8 cellular contexts compared by ENCODE assay signal in genomic region chr22:39502789-39503464, GRCh38. TPM values are rescaled to one million over a fixed set of nuclear protein-coding genes. Genes with fewer than 3 reads are reported as not detected.
DNase-seq lines count a peak whose midpoint lies in the region; ATAC-seq and TF ChIP-seq lines count a peak whose summit lies in the region.

No MANE protein-coding gene starts in this region.

- peak overlapping the region; percentile 38; the same call in 1 of the 2 replicates for H4K91ac ChIP-seq in IMR-90 (ENCODE audit: insufficient read depth, low read depth, low read length)

- H3K4me2 ChIP-seq in BLaER1: peak overlapping the region; percentile 99
- H3K4me2 ChIP-seq in IMR-90 (ENCODE audit: low read depth, low read length): peak overlapping the region; percentile 94
- H3K4me2 ChIP-seq in mesendoderm (ENCODE audit: low read length): peak overlapping the region; percentile 85

- peaks cover 6% of the 10 kb centered on the region for H3K9me1 ChIP-seq in IMR-90 (ENCODE audit: insufficient read depth, low read length)

- H2BK5ac ChIP-seq in IMR-90 (ENCODE audit: low read depth, low read length, poor library complexity, severe bottlenecking): peak overlapping the region; percentile 11
- no peak overlapping the region for H2BK5ac ChIP-seq in mesendoderm (ENCODE audit: low read length)

- peak; percentile 7; the same call in 1 of the 2 replicates for TF ChIP-seq POLR2A in IMR-90 (IDR thresholded peaks at IDR 0.05; ENCODE audit: low read depth, low read length)

- DNase-seq in IMR-90 (peak; percentile 41), brain microvascular endothelial cell (no peak), mesendoderm (no peak), hepatic stellate cell (ENCODE audit: low spot score) (no peak), amygdala (lab: John Stamatoyannopoulos, UW) (no peak)

- peak overlapping the region; percentile 48; the same call in 1 of the 2 replicates for H3K56ac ChIP-seq in IMR-90 (ENCODE audit: extremely low read depth, insufficient read depth, low read length)
- H3K56ac ChIP-seq in mesendoderm (ENCODE audit: low read length): peak overlapping the region; percentile 95

- no TSS peak for BruUV-seq in IMR-90 (replicated peaks; lab: Mats Ljungman, UMichigan)

- H3K27ac ChIP-seq in BLaER1: peak overlapping the region; percentile 84
- peak overlapping the region; percentile 22 for H3K27ac ChIP-seq in IMR-90 (ENCODE audit: insufficient read depth, low read length)
- peak overlapping the region; percentile 20 for H3K27ac ChIP-seq in brain microvascular endothelial cell
- no peak overlapping the region for H3K27ac ChIP-seq in mesendoderm (ENCODE audit: low read depth, low read length)

- 9% methylated on average over 8 of the region's 18 CpGs; no CpG with 5 or more reads in 1 of the 2 experiments for WGBS in IMR-90 (ENCODE audit: extremely low coverage in 2 of 2, insufficient read length in 1 of 2), 2 experiments
- WGBS in mesendoderm (ENCODE audit: extremely low coverage, insufficient coverage, low lambda C conversion rate): no CpG with 5 or more reads among the region's 18 CpGs

- no peaks in the 10 kb centered on the region for H3K9me3 ChIP-seq in BLaER1
- no peaks in the 10 kb centered on the region for H3K9me3 ChIP-seq in IMR-90 (ENCODE audit: control insufficient read depth, insufficient read depth, low read length)

- H2AK9ac ChIP-seq in IMR-90 (replicated peaks; ENCODE audit: low read depth, low read length, poor library complexity): peak overlapping the region; percentile 91

- H3K4me3 ChIP-seq in BLaER1 (peak overlapping the region; percentile 86), IMR-90 (ENCODE audit: insufficient read depth, low read depth, low read length) (peak overlapping the region; percentile 67), brain microvascular endothelial cell (ENCODE audit: low read depth, low read length) (peak overlapping the region; percentile 82), mesendoderm (ENCODE audit: low read length) (peak overlapping the region; percentile 96)

- 0 out of 2 replicates have a peak overlapping the region, but pooled peaks have one; percentile 39 for H4K5ac ChIP-seq in IMR-90 (ENCODE audit: low read depth, low read length)
- no peak overlapping the region for H4K5ac ChIP-seq in mesendoderm (ENCODE audit: low read length)

- H2AK5ac ChIP-seq in IMR-90 (ENCODE audit: low read depth, low read length) (peak overlapping the region; percentile 52), mesendoderm (ENCODE audit: low read length) (peak overlapping the region; percentile 77)

- peaks cover 44% of the 10 kb centered on the region for H3K36me3 ChIP-seq in BLaER1
- peaks cover 28% of the 10 kb centered on the region for H3K36me3 ChIP-seq in IMR-90 (ENCODE audit: control insufficient read depth, insufficient read depth, low read length)
- H3K36me3 ChIP-seq in brain microvascular endothelial cell (replicated peaks): peaks cover 22% of the 10 kb centered on the region
- H3K36me3 ChIP-seq in mesendoderm (ENCODE audit: control insufficient read depth, insufficient read depth, low read length): peaks cover 17% of the 10 kb centered on the region

- peak overlapping the region; percentile 92 for H2AFZ ChIP-seq in IMR-90 (replicated peaks; ENCODE audit: low read length, poor library complexity)

- peak overlapping the region; percentile 75 for H3K4ac ChIP-seq in IMR-90 (ENCODE audit: low read depth, low read length)
- H3K4ac ChIP-seq in mesendoderm (ENCODE audit: low read depth, low read length): peak overlapping the region; percentile 8

- peaks cover 35% of the 10 kb centered on the region for H3K4me1 ChIP-seq in BLaER1
- peaks cover 10% of the 10 kb centered on the region for H3K4me1 ChIP-seq in IMR-90 (ENCODE audit: control insufficient read depth, insufficient read depth, low read length)
- H3K4me1 ChIP-seq in mesendoderm (ENCODE audit: control insufficient read depth, low read depth, low read length): peaks cover 6% of the 10 kb centered on the region

- H3K9ac ChIP-seq in BLaER1: peak overlapping the region; percentile 92
- H3K9ac ChIP-seq in IMR-90 (ENCODE audit: low read depth, low read length): peak overlapping the region; percentile 85
- peak overlapping the region; percentile 91 for H3K9ac ChIP-seq in mesendoderm (ENCODE audit: low read length)

- ATAC-seq in IMR-90 (ENCODE audit: low read depth) (no peak), HG03139 (IDR thresholded peaks at IDR 0.05; ENCODE audit: unreplicated experiment) (no peak), GM18873 (IDR thresholded peaks at IDR 0.05; ENCODE audit: low FRiP score, unreplicated experiment) (no peak)

- no peak overlapping the region for H2BK20ac ChIP-seq in IMR-90 (ENCODE audit: low read depth, low read length)

- in situ Hi-C loops in IMR-90 (cut with MboI; ENCODE audit: low sequenced_read_pairs): no loop called here
- in situ Hi-C loops in brain microvascular endothelial cell (cut with HindIII; ENCODE audit: low pct_ligation_motif_present, low sequenced_read_pairs): loop anchor here (25.0 kb wide), 1 partner anchor 91 kb away; no protein-coding TSS in a partner anchor

- dilution Hi-C loops in IMR-90 (cut with HindIII; ENCODE audit: low sequenced_read_pairs, unreplicated experiment): no loop called here

- H3K79me2 ChIP-seq in mesendoderm (ENCODE audit: control insufficient read depth, insufficient read depth, low read length): peaks cover 11% of the 10 kb centered on the region

- peak overlapping the region; percentile 74 to 91 for H4K8ac ChIP-seq in IMR-90 (ENCODE audit: low read depth in 2 of 2, low read length in 2 of 2)
- H4K8ac ChIP-seq in mesendoderm (ENCODE audit: low read depth, low read length): no peak overlapping the region

- CTCF ChIA-PET in IMR-90 (lab: Yijun Ruan, JAX): interaction anchor here (1.6 kb wide), 1 partner anchor 11 kb away, joined by 6 read pairs; no protein-coding TSS in a partner anchor

- intact Hi-C loops in IMR-90 (cut with micrococcal nuclease): loop anchor here (2.0 kb wide), 1 partner anchor 16 kb away; no protein-coding TSS in a partner anchor

- H3K23ac ChIP-seq in IMR-90 (ENCODE audit: low read depth, low read length): 0 out of 2 replicates have a peak overlapping the region, but pooled peaks have one; percentile 74
- no peak overlapping the region for H3K23ac ChIP-seq in mesendoderm (ENCODE audit: low read length)

- POLR2A ChIA-PET in IMR-90 (lab: Charles Lee; ENCODE audit: unreplicated experiment): no interaction called here

- no peak overlapping the region for H3K18ac ChIP-seq in IMR-90 (ENCODE audit: low read depth, low read length)
- no peak overlapping the region for H3K18ac ChIP-seq in mesendoderm (ENCODE audit: low read length)

- H2BK15ac ChIP-seq in IMR-90 (ENCODE audit: low read depth, low read length): no peak overlapping the region
- H2BK15ac ChIP-seq in mesendoderm (replicated peaks; ENCODE audit: low read depth): no peak overlapping the region

- H3K79me1 ChIP-seq in IMR-90 (ENCODE audit: low read depth in 1 of 2, low read length in 2 of 2) (peaks cover 22 to 55% of the 10 kb centered on the region in 2 experiments), mesendoderm (ENCODE audit: low read length) (peaks cover 14% of the 10 kb centered on the region)

- peaks cover 51% of the 10 kb centered on the region for H4K20me1 ChIP-seq in BLaER1
- H4K20me1 ChIP-seq in IMR-90 (ENCODE audit: insufficient read depth, low read length): 0 out of 2 replicates have a peak, but pooled peaks cover 12% of the 10 kb centered on the region

- H2BK120ac ChIP-seq in IMR-90 (ENCODE audit: low read depth, low read length) (no peak overlapping the region), mesendoderm (ENCODE audit: low read depth, low read length) (no peak overlapping the region)

- TF ChIP-seq CTCF in IMR-90 (conservative IDR thresholded peaks at IDR 0.05; ENCODE audit: low read depth, low read length) (no peak), brain microvascular endothelial cell (IDR thresholded peaks at IDR 0.05; ENCODE audit: low read depth, low read length, missing control alignments) (no peak)

- peak overlapping the region; percentile 61 for H3K14ac ChIP-seq in IMR-90 (replicated peaks; ENCODE audit: low read depth, low read length)

- no peaks in the 10 kb centered on the region for H3K27me3 ChIP-seq in BLaER1
- H3K27me3 ChIP-seq in IMR-90 (ENCODE audit: control insufficient read depth, insufficient read depth, low read length): no peaks in the 10 kb centered on the region
- H3K27me3 ChIP-seq in brain microvascular endothelial cell (replicated peaks): no peaks in the 10 kb centered on the region
- no peaks in the 10 kb centered on the region for H3K27me3 ChIP-seq in mesendoderm (ENCODE audit: insufficient read depth, low read length, poor library complexity)

- TF ChIP-seq RAD21 in IMR-90 (IDR thresholded peaks at IDR 0.05; ENCODE audit: low read length): no peak

TF ChIP-seq in IMR-90, 13 proteins besides CTCF, POLR2A, EP300 and RAD21:
- TF ChIP-seq SMC3 (IDR thresholded peaks at IDR 0.05; ENCODE audit: low read depth, low read length) (no peak), CEBPB (IDR thresholded peaks at IDR 0.05; ENCODE audit: low read depth, low read length) (peak; percentile 60; the same call in 1 of the 2 replicates)

RNA-seq across cellular contexts. Expression of gene MIEF1, which starts 0.8 kb away (rescaled TPM):
- 9.7 and 12.2 TPM in 2 replicates for total RNA-seq in IMR-90 (2012; rRNA removed)
- 15.0 and 16.9 TPM in 2 replicates for polyA plus RNA-seq in IMR-90 (2012; rRNA removed)
- 9.7 and 13.5 TPM in 2 replicates for polyA plus RNA-seq in IMR-90 (2012; cell fraction: cytosol; rRNA removed)
- 8.6 and 12.3 TPM in 2 replicates for polyA plus RNA-seq in IMR-90 (2012; cell fraction: nucleus; rRNA removed; ENCODE audit: low replicate concordance)
- polyA plus RNA-seq in mesendoderm (2013, experiment 1 of 2): 28.6 TPM
- 28.4 TPM for polyA plus RNA-seq in mesendoderm (2013, experiment 2 of 2)

RNA-seq across cellular contexts. Expression of gene ATF4, which starts 17.4 kb away (rescaled TPM):
- total RNA-seq in IMR-90 (2012; rRNA removed): 136 and 148 TPM in 2 replicates
- 662 and 949 TPM in 2 replicates for polyA plus RNA-seq in IMR-90 (2012; rRNA removed)
- 533 and 881 TPM in 2 replicates for polyA plus RNA-seq in IMR-90 (2012; cell fraction: cytosol; rRNA removed)
- polyA plus RNA-seq in IMR-90 (2012; cell fraction: nucleus; rRNA removed; ENCODE audit: low replicate concordance): 1,013 and 1,510 TPM in 2 replicates
- polyA plus RNA-seq in mesendoderm (2013, experiment 1 of 2): 631 TPM
- polyA plus RNA-seq in mesendoderm (2013, experiment 2 of 2): 629 TPM

RNA-seq across cellular contexts. Expression of gene RPS19BP1, which starts 29.6 kb away (rescaled TPM):
- total RNA-seq in IMR-90 (2012; rRNA removed): 33.0 and 33.6 TPM in 2 replicates
- polyA plus RNA-seq in IMR-90 (2012; rRNA removed): 95.4 and 117 TPM in 2 replicates
- polyA plus RNA-seq in IMR-90 (2012; cell fraction: cytosol; rRNA removed): 117 and 206 TPM in 2 replicates
- 65.7 and 74.5 TPM in 2 replicates for polyA plus RNA-seq in IMR-90 (2012; cell fraction: nucleus; rRNA removed; ENCODE audit: low replicate concordance)
- polyA plus RNA-seq in mesendoderm (2013, experiment 1 of 2): 84.4 TPM
- polyA plus RNA-seq in mesendoderm (2013, experiment 2 of 2): 84.3 TPM

RNA-seq across cellular contexts. Expression of gene MGAT3, which starts 46.1 kb away (rescaled TPM):
- total RNA-seq in IMR-90 (2012; rRNA removed): 0.28 and 0.36 TPM in 2 replicates
- polyA plus RNA-seq in IMR-90 (2012; rRNA removed): 1.1 TPM in 2 replicates
- 0.38 and 0.99 TPM in 2 replicates for polyA plus RNA-seq in IMR-90 (2012; cell fraction: cytosol; rRNA removed)
- polyA plus RNA-seq in IMR-90 (2012; cell fraction: nucleus; rRNA removed; ENCODE audit: low replicate concordance): 1.0 and 1.5 TPM in 2 replicates
- 2.4 TPM for polyA plus RNA-seq in mesendoderm (2013, experiment 1 of 2)
- polyA plus RNA-seq in mesendoderm (2013, experiment 2 of 2): 2.4 TPM
